1 cellular context compared by ENCODE assay signal in the genomic region with DNA sequence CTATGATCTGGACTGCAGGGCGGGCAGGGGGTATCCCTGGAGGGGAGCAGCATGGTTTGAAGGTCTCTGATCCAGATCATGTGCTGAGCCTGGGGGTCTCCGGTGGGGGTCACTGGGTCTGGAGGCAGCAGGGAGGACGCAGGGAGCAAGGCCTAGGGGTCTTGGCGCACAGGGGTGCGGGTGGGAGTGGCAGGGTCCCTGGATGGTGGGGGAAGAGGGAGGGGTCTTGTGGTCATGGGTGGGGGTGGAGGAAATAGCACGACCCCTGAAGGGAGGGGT.
TF ChIP-seq lines count a peak whose summit lies in the region.

No MANE protein-coding gene starts in this region.

TF ChIP-seq in HepG2, 621 proteins besides CTCF, POLR2A, EP300 and RAD21:
- TF ChIP-seq ZNF768 (CRISPR knock-in tag; IDR thresholded peaks at IDR 0.05) (no peak), MEIS2 (CRISPR knock-in tag; IDR thresholded peaks at IDR 0.05) (no peak)
